Comparison of ENCODE assay signal across 8 cellular contexts in the genomic region with DNA sequence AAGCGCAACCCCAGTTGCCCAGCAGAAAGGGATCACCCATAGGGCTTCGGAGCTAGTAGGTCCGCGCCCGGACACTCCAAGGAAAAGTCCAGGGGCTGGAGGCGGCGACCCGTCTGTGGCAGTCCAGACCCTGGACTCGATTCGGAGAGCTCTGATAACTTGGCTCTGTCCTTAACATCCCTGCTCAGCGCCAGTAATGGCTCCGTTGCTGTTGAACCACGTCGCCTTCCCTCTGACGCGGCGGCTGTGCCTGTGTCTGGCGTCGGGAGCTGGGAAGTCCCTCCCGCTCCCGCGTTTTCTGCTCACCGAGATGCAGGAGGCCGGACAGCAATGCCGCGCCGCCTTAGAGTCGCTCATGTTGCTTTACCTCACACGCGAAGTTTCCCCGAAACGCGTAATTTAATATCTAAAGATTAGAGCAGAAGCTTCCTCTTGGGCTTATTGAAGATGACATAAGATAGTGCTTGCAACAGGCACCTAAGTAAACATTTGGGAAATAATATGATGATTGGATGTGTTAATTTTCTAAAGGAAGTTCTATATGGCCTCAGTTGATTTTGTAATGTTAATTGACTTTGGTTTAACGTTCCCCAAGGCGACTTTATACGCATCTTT. TPM values are rescaled to one million over a fixed set of nuclear protein-coding genes. Genes with fewer than 3 reads are reported as not detected.
DNase-seq lines count a peak whose midpoint lies in the region; ATAC-seq and TF ChIP-seq lines count a peak whose summit lies in the region.

No MANE protein-coding gene starts in this region.

- H3K27me3 ChIP-seq in left ventricle myocardium inferior (ENCODE audit: low read depth), result peaks cover 13% of the 10 kb centered on the region

- H3K27ac ChIP-seq in left ventricle myocardium inferior (replicated peaks), result peak overlapping the region; percentile 99

- peak overlapping the region; percentile 85 for H3K4me3 ChIP-seq in left ventricle myocardium inferior

- DNase-seq in GF-D8 (lab: John Stamatoyannopoulos, UW) (peak; percentile 61), MV-4-11 (lab: John Stamatoyannopoulos, UW) (peak; percentile 66), SKM-1 treated with dmso at 0.1 percent for 144 hours (lab: John Stamatoyannopoulos, UW; ENCODE audit: unreplicated experiment) (peak; percentile 47), amygdala (lab: John Stamatoyannopoulos, UW) (peak in 55 of 56 donors; percentile 4 to 82 (median 61)), left ventricle myocardium inferior (peak; percentile 83), posterior cingulate gyrus (peak; percentile 59 to 96 (median 76)), ureter (ENCODE audit: low spot score) (peak; percentile 85)

- ATAC-seq in HG02571 (IDR thresholded peaks at IDR 0.05; ENCODE audit: unreplicated experiment), result peak; percentile 3

- peaks cover 1% of the 10 kb centered on the region for H3K36me3 ChIP-seq in left ventricle myocardium inferior

- no peak for TF ChIP-seq CTCF in left ventricle myocardium inferior (IDR thresholded peaks at IDR 0.05; ENCODE audit: borderline replicate concordance)

- H3K9me3 ChIP-seq in left ventricle myocardium inferior (replicated peaks), result no peaks in the 10 kb centered on the region

- H3K4me1 ChIP-seq in left ventricle myocardium inferior, result peaks cover 26% of the 10 kb centered on the region

- intact Hi-C loops in left ventricle myocardium inferior (cut with micrococcal nuclease) (loop anchor here (5.0 kb wide), 1 partner anchor 60 kb away; no protein-coding TSS in a partner anchor), posterior cingulate gyrus (cut with DNase I) (loop anchor here (2.0 kb wide), 1 partner anchor 120 kb away; no protein-coding TSS in a partner anchor)

RNA-seq across cellular contexts. Expression of a gene that starts 1.3 kb away (rescaled TPM):
- 9.0 TPM for total RNA-seq in left ventricle myocardium inferior
- 17.2 TPM for total RNA-seq in ureter

Comparison
In these comparisons a context has a peak if more than half of its experiments do, and no peak if none do; other contexts are left out.
1. Peak in every context shown above with its lines: DNase-seq, ATAC-seq, H3K4me3 ChIP-seq and H3K27ac ChIP-seq.